In genomic region chr16:89917773-89918452, GRCh38 we compare ENCODE assay signal across 8 cellular contexts.
DNase-seq lines count a peak whose midpoint lies in the region; ATAC-seq and TF ChIP-seq lines count a peak whose summit lies in the region.

No MANE protein-coding gene starts in this region.

- ATAC-seq in GM18505 (IDR thresholded peaks at IDR 0.05; ENCODE audit: unreplicated experiment) (peak; percentile 65), HG02870 (IDR thresholded peaks at IDR 0.05; ENCODE audit: unreplicated experiment) (peak; percentile 73)
- ATAC-seq in activated CD4-positive, CD25-positive, alpha-beta regulatory T cell treated with anti-CD3 and anti-CD28 coated beads, Interleukin-2, amount 50 U/mL, for 24 hours, result peak; percentile 82 to 84

- TF ChIP-seq POLR2A in GM18505 (IDR thresholded peaks at IDR 0.05; ENCODE audit: borderline replicate concordance, extremely low read depth, insufficient read depth, insufficient read length), result peak; percentile 53

- DNase-seq in NCI-H2081 (lab: John Stamatoyannopoulos, UW) (peak; percentile 82 to 92), cerebellar cortex (ENCODE audit: low spot score) (peak; percentile 53), left kidney (ENCODE audit: low read depth, low spot score) (peak; percentile 84), NCI-H187 treated with DMSO at 0.1 percent for 48 hours (lab: John Stamatoyannopoulos, UW) (no peak)
- peak; percentile 35 to 49 (median 37) for DNase-seq in stimulated activated CD4-positive, alpha-beta T cell treated with anti-CD3 and anti-CD28 coated beads, TNF-alpha, amount 100 ng/mL, for 1 hour (ENCODE audit: low read depth in 3 of 3, low spot score in 1 of 3)
